Comparison of ENCODE assay signal across 10 cellular contexts in genomic region chr18:66682855-66683322, GRCh38.
A peak's percentile ranks its signal among the peaks of the same experiment; 100 is the strongest.
DNase-seq lines count a peak whose midpoint lies in the region; ATAC-seq and TF ChIP-seq lines count a peak whose summit lies in the region.
"Had no signal": no experiment of that assay in that cellular context is flagged by ENCODE, and none has a peak within 500 bp of the region (broad histone marks: within the 10 kb centered on the region; RNA-seq: fewer than 3 reads in every experiment).

No MANE protein-coding gene starts in this region.

- H3K4me1 ChIP-seq in thoracic aorta (ENCODE audit: control insufficient read depth in 1 of 2, low read depth in 2 of 2): no peaks in the 10 kb centered on the region
- H3K4me1 ChIP-seq: left lung had no signal

- peaks cover 5% of the 10 kb centered on the region for H3K9me3 ChIP-seq in thoracic aorta

- H3K4me1 Mint-ChIP-seq in natural killer cell: no peaks in the 10 kb centered on the region

- TF ChIP-seq CTCF in thoracic aorta (IDR thresholded peaks at IDR 0.05): no peak
- TF ChIP-seq CTCF in natural killer cell (IDR thresholded peaks at IDR 0.05): no peak

- peak; percentile 80 for DNase-seq in NCI-H2171 treated with DMSO at 0.1 percent for 48 hours (lab: John Stamatoyannopoulos, UW)
- DNase-seq in NCI-H2171 (lab: John Stamatoyannopoulos, UW): no peak
- DNase-seq in caudate nucleus (lab: John Stamatoyannopoulos, UW): peak in 35 of 61 donors; percentile 1 to 69 (median 18)
- no peak for DNase-seq in left lobe of liver (ENCODE audit: low spot score)
- DNase-seq in thoracic aorta (ENCODE audit: low spot score): no peak
- DNase-seq in natural killer cell: no peak
- DNase-seq: activated CD8-positive, alpha-beta T cell treated with anti-CD3 and anti-CD28 coated beads, Interleukin-2, amount 10 ng/mL, durations not matched to agents 7 days and 5 days; left lung had no signal

- no peak overlapping the region for H3K4me3 Mint-ChIP-seq in natural killer cell
- H3K4me3 Mint-ChIP-seq: activated CD8-positive, alpha-beta T cell treated with anti-CD3 and anti-CD28 coated beads, Interleukin-2, amount 10 ng/mL, durations not matched to agents 7 days and 5 days had no signal

- H3K36me3 Mint-ChIP-seq in natural killer cell: no peaks in the 10 kb centered on the region

- no peak overlapping the region for H3K27ac Mint-ChIP-seq in natural killer cell
- H3K27ac Mint-ChIP-seq: activated CD8-positive, alpha-beta T cell treated with anti-CD3 and anti-CD28 coated beads, Interleukin-2, amount 10 ng/mL, durations not matched to agents 7 days and 5 days had no signal

- peak overlapping the region; percentile 92 for H3K27ac ChIP-seq in caudate nucleus (ENCODE audit: low read depth, low read length)
- no peak overlapping the region for H3K27ac ChIP-seq in thoracic aorta
- H3K27ac ChIP-seq: left lung had no signal

- no peaks in the 10 kb centered on the region for H3K36me3 ChIP-seq in thoracic aorta
- H3K36me3 ChIP-seq: left lung had no signal

- intact Hi-C loops in natural killer cell (cut with micrococcal nuclease): no loop called here

- no peaks in the 10 kb centered on the region for H3K27me3 ChIP-seq in thoracic aorta (replicated peaks; ENCODE audit: insufficient read depth)
- H3K27me3 ChIP-seq: left lung had no signal

- ATAC-seq in left lobe of liver: peak; percentile 66
- ATAC-seq in thoracic aorta (ENCODE audit: insufficient number of reproducible peaks, low FRiP score, low read depth): no peak
- no peak for ATAC-seq in HG03045 (IDR thresholded peaks at IDR 0.05; ENCODE audit: unreplicated experiment)
- no peak for ATAC-seq in natural killer cell
- ATAC-seq in HG02981 (IDR thresholded peaks at IDR 0.05; ENCODE audit: unreplicated experiment): no peak
- ATAC-seq: activated CD8-positive, alpha-beta T cell treated with anti-CD3 and anti-CD28 coated beads, Interleukin-2, amount 10 ng/mL, durations not matched to agents 7 days and 5 days; left lung had no signal

- H3K27me3 Mint-ChIP-seq in natural killer cell (ENCODE audit: low read depth in 2 of 2): no peaks in the 10 kb centered on the region

- peaks cover 8 to 11% of the 10 kb centered on the region in 2 donors for H3K9me3 Mint-ChIP-seq in natural killer cell

- H3K4me3 ChIP-seq in thoracic aorta: peak overlapping the region; percentile 43
- H3K4me3 ChIP-seq: left lung had no signal

Comparison
In these comparisons a context has a peak if more than half of its experiments do, and no peak if none do; other contexts are left out.
1. DNase-seq: peak in NCI-H2171 treated with DMSO at 0.1 percent for 48 hours (single experiment) and caudate nucleus (35 of 61); none in NCI-H2171 (single experiment), left lobe of liver (single experiment), thoracic aorta (single experiment) and natural killer cell (single experiment).